7 cellular contexts compared by ENCODE assay signal in the genomic region with DNA sequence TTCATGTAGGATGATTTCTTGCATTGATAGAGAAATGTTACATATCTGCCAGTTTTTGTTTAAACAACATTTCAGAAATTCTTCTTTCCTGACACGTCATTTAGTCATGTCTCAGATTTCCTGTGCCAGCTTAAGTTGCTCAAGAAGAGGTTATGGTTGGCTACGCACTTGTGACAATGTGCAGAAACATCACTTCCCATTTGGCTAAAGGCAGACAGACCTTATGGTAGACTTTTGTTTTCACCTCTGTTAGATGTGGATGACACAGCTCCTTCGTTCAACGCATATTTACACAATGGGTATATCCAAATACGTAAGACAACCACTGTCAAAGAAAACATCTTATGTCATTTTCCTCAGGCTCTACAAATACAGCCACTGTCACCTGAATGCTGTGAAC.
DNase-seq lines count a peak whose midpoint lies in the region; ATAC-seq and TF ChIP-seq lines count a peak whose summit lies in the region.

No MANE protein-coding gene starts in this region.

- H3K27me3 ChIP-seq in ovary, result no peaks in the 10 kb centered on the region

- POLR2A ChIA-PET in OCI-LY7 (lab: Charles Lee), result interaction anchor here (0.7 to 1.0 kb wide), 2 partner anchors 21 to 97 kb away, joined by 3 read pairs; no protein-coding TSS in a partner anchor

- H3K9me2 ChIP-seq in OCI-LY7 (ENCODE audit: insufficient read depth, low read length), result no peaks in the 10 kb centered on the region

- H3K4me1 ChIP-seq in OCI-LY7 (ENCODE audit: insufficient read depth, low read length, poor library complexity, severe bottlenecking) (peaks cover 10% of the 10 kb centered on the region), ovary (ENCODE audit: insufficient read depth) (peaks cover 4% of the 10 kb centered on the region)

- BruUV-seq in OCI-LY7 (replicated peaks; lab: Mats Ljungman, UMichigan), result no TSS peak

- TF ChIP-seq CTCF in OCI-LY7 (conservative IDR thresholded peaks at IDR 0.05; ENCODE audit: low read length) (no peak), fibroblast of mammary gland (conservative IDR thresholded peaks at IDR 0.05; ENCODE audit: control insufficient read depth, insufficient read depth, low read depth, low read length) (no peak), ovary (IDR thresholded peaks at IDR 0.05) (no peak)

- TF ChIP-seq POLR2A in ovary (IDR thresholded peaks at IDR 0.05), result no peak

- H3K79me2 ChIP-seq in OCI-LY7 (ENCODE audit: insufficient read depth, low read depth, low read length), result no peaks in the 10 kb centered on the region

- no peaks in the 10 kb centered on the region for H3K36me3 ChIP-seq in OCI-LY7 (ENCODE audit: insufficient read depth, low read length)
- no peaks in the 10 kb centered on the region for H3K36me3 ChIP-seq in ovary

- no peak overlapping the region for H2AFZ ChIP-seq in OCI-LY7 (ENCODE audit: low read length)

- WGBS in ovary, 3 donors, result 87 to 92% (median 90%) methylated on average over 5 of the region's 5 CpGs

- H3K4me3 ChIP-seq in OCI-LY7 (ENCODE audit: low read depth, low read length, poor library complexity, severe bottlenecking) (no peak overlapping the region), fibroblast of mammary gland (ENCODE audit: control insufficient read depth, low read depth, low read length) (no peak overlapping the region), skeletal muscle cell (ENCODE audit: low read depth, low read length) (peak overlapping the region; percentile 9), ovary (no peak overlapping the region)

- no peaks in the 10 kb centered on the region for H3K9me3 ChIP-seq in OCI-LY7 (ENCODE audit: low read length)
- H3K9me3 ChIP-seq in ovary, result no peaks in the 10 kb centered on the region

- no peak overlapping the region for H3K27ac ChIP-seq in OCI-LY7 (ENCODE audit: low read depth, low read length, poor library complexity, severe bottlenecking)
- H3K27ac ChIP-seq in ovary, result no peak overlapping the region

- intact Hi-C loops in OCI-LY7 (cut with micrococcal nuclease; ENCODE audit: unreplicated experiment) (no loop called here), ovary (cut with DNase I) (no loop called here)

- TF ChIP-seq EP300 in ovary (IDR thresholded peaks at IDR 0.05), result no peak

- peak overlapping the region; percentile 44 for H3K4me2 ChIP-seq in OCI-LY7 (ENCODE audit: low read length)

- H4K20me1 ChIP-seq in OCI-LY7 (ENCODE audit: insufficient read depth, low read length), result peaks cover 5% of the 10 kb centered on the region; the same call in 1 of the 2 replicates

- ATAC-seq in GM19025 (IDR thresholded peaks at IDR 0.05; ENCODE audit: low read depth, unreplicated experiment), result peak; percentile 73
- peak; percentile 88 for ATAC-seq in HG03039 (IDR thresholded peaks at IDR 0.05; ENCODE audit: unreplicated experiment)

- peak; percentile 18 for DNase-seq in OCI-LY7 (ENCODE audit: low spot score)
- peak; percentile 98 for DNase-seq in fibroblast of mammary gland (ENCODE audit: low read depth)
- peak; percentile 95 for DNase-seq in skeletal muscle cell (ENCODE audit: low read depth)
- DNase-seq in NCI-H146 (lab: John Stamatoyannopoulos, UW), result no peak
- DNase-seq in ovary, result no peak

- CTCF ChIA-PET in OCI-LY7 (lab: Charles Lee; ENCODE audit: unreplicated experiment), result no interaction called here

Comparison
In these comparisons a context has a peak if more than half of its experiments do, and no peak if none do; other contexts are left out.
1. DNase-seq: peak in OCI-LY7 (single experiment), fibroblast of mammary gland (single experiment) and skeletal muscle cell (single experiment); none in NCI-H146 (single experiment) and ovary (0 of 5).